Comparison of ENCODE assay signal across 1 cellular context in genomic region chr20:30376767-30377658, GRCh38.
TF ChIP-seq lines count a peak whose summit lies in the region.

No MANE protein-coding gene starts in this region.

TF ChIP-seq in HepG2, 621 proteins besides CTCF, POLR2A, EP300 and RAD21 (continued from another document and continues in another):
- TF ChIP-seq ZNF281 (CRISPR knock-in tag; IDR thresholded peaks at IDR 0.05; ENCODE audit: borderline replicate concordance): 0 out of 2 replicates have a peak, but pooled peaks have one; percentile 42
- peak; percentile 81 for TF ChIP-seq ARNT2 (CRISPR knock-in tag; IDR thresholded peaks at IDR 0.05; ENCODE audit: low read depth)
- no peak for TF ChIP-seq PRPF4 (IDR thresholded peaks at IDR 0.05; ENCODE audit: low read depth, low read length, poor library complexity, severe bottlenecking)
- peak; percentile 73 for TF ChIP-seq KDM3A (CRISPR knock-in tag; IDR thresholded peaks at IDR 0.05; ENCODE audit: low read depth)
- no peak for TF ChIP-seq HNF4G (IDR thresholded peaks at IDR 0.05; ENCODE audit: borderline replicate concordance, low read depth, low read length)
- no peak for TF ChIP-seq HNF4G (CRISPR knock-in tag; IDR thresholded peaks at IDR 0.05; ENCODE audit: borderline replicate concordance, low read depth)
- no peak; the same call in 1 of the 2 replicates for TF ChIP-seq ZNF546 (CRISPR knock-in tag; conservative IDR thresholded peaks at IDR 0.05)
- TF ChIP-seq RNF219 (CRISPR knock-in tag; IDR thresholded peaks at IDR 0.05): no peak
- no peak for TF ChIP-seq ZNF549 (CRISPR knock-in tag; IDR thresholded peaks at IDR 0.05)
- no peak for TF ChIP-seq U2AF1 (optimal IDR thresholded peaks at IDR 0.05; ENCODE audit: low read depth, low read length)
- no peak; the same call in 1 of the 2 replicates for TF ChIP-seq ZNF362 (CRISPR knock-in tag; IDR thresholded peaks at IDR 0.05; ENCODE audit: borderline replicate concordance)
- TF ChIP-seq CSRNP2 (CRISPR knock-in tag; conservative IDR thresholded peaks at IDR 0.05; ENCODE audit: low read depth): no peak
- TF ChIP-seq ZNF768 (CRISPR knock-in tag; IDR thresholded peaks at IDR 0.05): peak; percentile 3; the same call in 1 of the 2 replicates
- no peak for TF ChIP-seq KDM4B (CRISPR knock-in tag; IDR thresholded peaks at IDR 0.05)
- no peak for TF ChIP-seq CEBPG (CRISPR knock-in tag; IDR thresholded peaks at IDR 0.05)
- peak; percentile 95 for TF ChIP-seq POLR2G (IDR thresholded peaks at IDR 0.05; ENCODE audit: low read depth, low read length)
- TF ChIP-seq MEF2D (CRISPR knock-in tag; IDR thresholded peaks at IDR 0.05): no peak
- no peak for TF ChIP-seq TCF7L2 (IDR thresholded peaks at IDR 0.05; ENCODE audit: low read depth, low read length)
- TF ChIP-seq, protein P1, sequence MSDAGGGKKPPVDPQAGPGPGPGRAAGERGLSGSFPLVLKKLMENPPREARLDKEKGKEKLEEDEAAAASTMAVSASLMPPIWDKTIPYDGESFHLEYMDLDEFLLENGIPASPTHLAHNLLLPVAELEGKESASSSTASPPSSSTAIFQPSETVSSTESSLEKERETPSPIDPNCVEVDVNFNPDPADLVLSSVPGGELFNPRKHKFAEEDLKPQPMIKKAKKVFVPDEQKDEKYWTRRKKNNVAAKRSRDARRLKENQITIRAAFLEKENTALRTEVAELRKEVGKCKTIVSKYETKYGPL (CRISPR knock-in tag; IDR thresholded peaks at IDR 0.05): no peak
- TF ChIP-seq TP53 (CRISPR knock-in tag; conservative IDR thresholded peaks at IDR 0.05): peak; percentile 35; the same call in 1 of the 2 replicates
- no peak for TF ChIP-seq MIER2 (CRISPR knock-in tag; IDR thresholded peaks at IDR 0.05)
- TF ChIP-seq ZNF138 (CRISPR knock-in tag; IDR thresholded peaks at IDR 0.05; ENCODE audit: low read depth): no peak
- peak; percentile 9; the same call in 1 of the 2 replicates for TF ChIP-seq ADNP (CRISPR knock-in tag; IDR thresholded peaks at IDR 0.05)
- 0 out of 4 replicates have a peak, but pooled peaks of 1 of the 2 experiments have one; percentile 3 for TF ChIP-seq NR2F1 (CRISPR knock-in tag; IDR thresholded peaks at IDR 0.05)
- no peak for TF ChIP-seq ONECUT2 (CRISPR knock-in tag; IDR thresholded peaks at IDR 0.05)
- TF ChIP-seq, protein P2, sequence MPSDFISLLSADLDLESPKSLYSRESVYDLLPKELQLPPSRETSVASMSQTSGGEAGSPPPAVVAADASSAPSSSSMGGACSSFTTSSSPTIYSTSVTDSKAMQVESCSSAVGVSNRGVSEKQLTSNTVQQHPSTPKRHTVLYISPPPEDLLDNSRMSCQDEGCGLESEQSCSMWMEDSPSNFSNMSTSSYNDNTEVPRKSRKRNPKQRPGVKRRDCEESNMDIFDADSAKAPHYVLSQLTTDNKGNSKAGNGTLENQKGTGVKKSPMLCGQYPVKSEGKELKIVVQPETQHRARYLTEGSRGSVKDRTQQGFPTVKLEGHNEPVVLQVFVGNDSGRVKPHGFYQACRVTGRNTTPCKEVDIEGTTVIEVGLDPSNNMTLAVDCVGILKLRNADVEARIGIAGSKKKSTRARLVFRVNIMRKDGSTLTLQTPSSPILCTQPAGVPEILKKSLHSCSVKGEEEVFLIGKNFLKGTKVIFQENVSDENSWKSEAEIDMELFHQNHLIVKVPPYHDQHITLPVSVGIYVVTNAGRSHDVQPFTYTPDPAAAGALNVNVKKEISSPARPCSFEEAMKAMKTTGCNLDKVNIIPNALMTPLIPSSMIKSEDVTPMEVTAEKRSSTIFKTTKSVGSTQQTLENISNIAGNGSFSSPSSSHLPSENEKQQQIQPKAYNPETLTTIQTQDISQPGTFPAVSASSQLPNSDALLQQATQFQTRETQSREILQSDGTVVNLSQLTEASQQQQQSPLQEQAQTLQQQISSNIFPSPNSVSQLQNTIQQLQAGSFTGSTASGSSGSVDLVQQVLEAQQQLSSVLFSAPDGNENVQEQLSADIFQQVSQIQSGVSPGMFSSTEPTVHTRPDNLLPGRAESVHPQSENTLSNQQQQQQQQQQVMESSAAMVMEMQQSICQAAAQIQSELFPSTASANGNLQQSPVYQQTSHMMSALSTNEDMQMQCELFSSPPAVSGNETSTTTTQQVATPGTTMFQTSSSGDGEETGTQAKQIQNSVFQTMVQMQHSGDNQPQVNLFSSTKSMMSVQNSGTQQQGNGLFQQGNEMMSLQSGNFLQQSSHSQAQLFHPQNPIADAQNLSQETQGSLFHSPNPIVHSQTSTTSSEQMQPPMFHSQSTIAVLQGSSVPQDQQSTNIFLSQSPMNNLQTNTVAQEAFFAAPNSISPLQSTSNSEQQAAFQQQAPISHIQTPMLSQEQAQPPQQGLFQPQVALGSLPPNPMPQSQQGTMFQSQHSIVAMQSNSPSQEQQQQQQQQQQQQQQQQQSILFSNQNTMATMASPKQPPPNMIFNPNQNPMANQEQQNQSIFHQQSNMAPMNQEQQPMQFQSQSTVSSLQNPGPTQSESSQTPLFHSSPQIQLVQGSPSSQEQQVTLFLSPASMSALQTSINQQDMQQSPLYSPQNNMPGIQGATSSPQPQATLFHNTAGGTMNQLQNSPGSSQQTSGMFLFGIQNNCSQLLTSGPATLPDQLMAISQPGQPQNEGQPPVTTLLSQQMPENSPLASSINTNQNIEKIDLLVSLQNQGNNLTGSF (CRISPR knock-in tag; IDR thresholded peaks at IDR 0.05): peak; percentile 23; the same call in 1 of the 2 replicates
- no peak for TF ChIP-seq KLF15 (CRISPR knock-in tag; IDR thresholded peaks at IDR 0.05; ENCODE audit: borderline replicate concordance)
- no peak for TF ChIP-seq MAFF (IDR thresholded peaks at IDR 0.05; ENCODE audit: low read depth, low read length)
- TF ChIP-seq SP4 (CRISPR knock-in tag; IDR thresholded peaks at IDR 0.05): peak; percentile 71; the same call in 1 of the 2 replicates
- no peak for TF ChIP-seq MATR3 (CRISPR knock-in tag; IDR thresholded peaks at IDR 0.05)
- TF ChIP-seq, protein P3, sequence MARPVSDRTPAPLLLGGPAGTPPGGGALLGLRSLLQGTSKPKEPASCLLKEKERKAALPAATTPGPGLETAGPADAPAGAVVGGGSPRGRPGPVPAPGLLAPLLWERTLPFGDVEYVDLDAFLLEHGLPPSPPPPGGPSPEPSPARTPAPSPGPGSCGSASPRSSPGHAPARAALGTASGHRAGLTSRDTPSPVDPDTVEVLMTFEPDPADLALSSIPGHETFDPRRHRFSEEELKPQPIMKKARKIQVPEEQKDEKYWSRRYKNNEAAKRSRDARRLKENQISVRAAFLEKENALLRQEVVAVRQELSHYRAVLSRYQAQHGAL (CRISPR knock-in tag; IDR thresholded peaks at IDR 0.05; ENCODE audit: not compliant biosample characterization): no peak
- TF ChIP-seq ZNF24 (IDR thresholded peaks at IDR 0.05): no peak
- TF ChIP-seq, protein P4, sequence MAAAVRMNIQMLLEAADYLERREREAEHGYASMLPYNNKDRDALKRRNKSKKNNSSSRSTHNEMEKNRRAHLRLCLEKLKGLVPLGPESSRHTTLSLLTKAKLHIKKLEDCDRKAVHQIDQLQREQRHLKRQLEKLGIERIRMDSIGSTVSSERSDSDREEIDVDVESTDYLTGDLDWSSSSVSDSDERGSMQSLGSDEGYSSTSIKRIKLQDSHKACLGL (CRISPR knock-in tag; IDR thresholded peaks at IDR 0.05): peak; percentile 68; the same call in 1 of the 2 replicates
- no peak for TF ChIP-seq SOX13 (IDR thresholded peaks at IDR 0.05)
- TF ChIP-seq SOX13 (CRISPR knock-in tag; conservative IDR thresholded peaks at IDR 0.05 in 1 of 2, IDR thresholded peaks at IDR 0.05 in 1 of 2): peak in 1 of 2 experiments; percentile 35; a peak in 1 of 4 replicates
- no peak; the same call in 1 of the 2 replicates for TF ChIP-seq KLF6 (CRISPR knock-in tag; IDR thresholded peaks at IDR 0.05)
- TF ChIP-seq PHF5A (CRISPR knock-in tag; IDR thresholded peaks at IDR 0.05; ENCODE audit: low read depth, unreplicated experiment): peak; percentile 80
- TF ChIP-seq TAF1 (CRISPR knock-in tag; IDR thresholded peaks at IDR 0.05): peak; percentile 93
- TF ChIP-seq, protein P5, sequence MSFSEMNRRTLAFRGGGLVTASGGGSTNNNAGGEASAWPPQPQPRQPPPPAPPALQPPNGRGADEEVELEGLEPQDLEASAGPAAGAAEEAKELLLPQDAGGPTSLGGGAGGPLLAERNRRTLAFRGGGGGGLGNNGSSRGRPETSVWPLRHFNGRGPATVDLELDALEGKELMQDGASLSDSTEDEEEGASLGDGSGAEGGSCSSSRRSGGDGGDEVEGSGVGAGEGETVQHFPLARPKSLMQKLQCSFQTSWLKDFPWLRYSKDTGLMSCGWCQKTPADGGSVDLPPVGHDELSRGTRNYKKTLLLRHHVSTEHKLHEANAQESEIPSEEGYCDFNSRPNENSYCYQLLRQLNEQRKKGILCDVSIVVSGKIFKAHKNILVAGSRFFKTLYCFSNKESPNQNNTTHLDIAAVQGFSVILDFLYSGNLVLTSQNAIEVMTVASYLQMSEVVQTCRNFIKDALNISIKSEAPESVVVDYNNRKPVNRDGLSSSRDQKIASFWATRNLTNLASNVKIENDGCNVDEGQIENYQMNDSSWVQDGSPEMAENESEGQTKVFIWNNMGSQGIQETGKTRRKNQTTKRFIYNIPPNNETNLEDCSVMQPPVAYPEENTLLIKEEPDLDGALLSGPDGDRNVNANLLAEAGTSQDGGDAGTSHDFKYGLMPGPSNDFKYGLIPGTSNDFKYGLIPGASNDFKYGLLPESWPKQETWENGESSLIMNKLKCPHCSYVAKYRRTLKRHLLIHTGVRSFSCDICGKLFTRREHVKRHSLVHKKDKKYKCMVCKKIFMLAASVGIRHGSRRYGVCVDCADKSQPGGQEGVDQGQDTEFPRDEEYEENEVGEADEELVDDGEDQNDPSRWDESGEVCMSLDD (CRISPR knock-in tag; IDR thresholded peaks at IDR 0.05; ENCODE audit: borderline replicate concordance): no peak
- TF ChIP-seq MAZ (IDR thresholded peaks at IDR 0.05; ENCODE audit: borderline replicate concordance, low read depth, low read length): peak; percentile 86
- peak; percentile 77 for TF ChIP-seq MAZ (CRISPR knock-in tag; IDR thresholded peaks at IDR 0.05; ENCODE audit: low read depth)
- no peak for TF ChIP-seq ESRRA (CRISPR knock-in tag; IDR thresholded peaks at IDR 0.05; ENCODE audit: low read depth)
- TF ChIP-seq PLSCR1 (CRISPR knock-in tag; IDR thresholded peaks at IDR 0.05; ENCODE audit: borderline replicate concordance): no peak
